8 cellular contexts compared by ENCODE assay signal in the genomic region with DNA sequence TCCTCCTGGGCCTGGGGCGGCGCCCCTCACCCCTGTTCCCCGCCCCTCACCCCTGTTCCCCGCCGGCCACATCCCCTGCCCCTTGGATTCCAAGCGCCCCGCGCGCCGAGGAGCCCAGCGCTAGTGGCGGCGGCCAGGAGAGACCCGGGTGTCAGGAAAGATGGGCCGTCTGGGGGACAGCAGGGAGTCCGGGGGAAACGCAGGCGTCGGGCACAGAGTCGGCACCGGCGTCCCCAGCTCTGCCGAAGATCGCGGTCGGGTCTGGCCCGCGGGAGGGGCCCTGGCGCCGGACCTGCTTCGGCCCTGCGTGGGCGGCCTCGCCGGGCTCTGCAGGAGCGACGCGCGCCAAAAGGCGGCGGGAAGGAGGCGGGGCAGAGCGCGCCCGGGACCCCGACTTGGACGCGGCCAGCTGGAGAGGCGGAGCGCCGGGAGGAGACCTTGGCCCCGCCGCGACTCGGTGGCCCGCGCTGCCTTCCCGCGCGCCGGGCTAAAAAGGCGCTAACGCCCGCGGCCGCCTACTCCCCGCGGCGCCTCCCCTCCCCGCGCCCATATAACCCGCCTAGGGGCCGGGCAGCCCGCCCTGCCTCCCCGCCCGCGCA. TPM values are rescaled to one million over a fixed set of nuclear protein-coding genes. Genes with fewer than 3 reads are reported as not detected.
A peak's percentile ranks its signal among the peaks of the same experiment; 100 is the strongest.
DNase-seq lines count a peak whose midpoint lies in the region; ATAC-seq and TF ChIP-seq lines count a peak whose summit lies in the region.

A gene (plus strand): TSS at position 578 of the 599 bp plus-strand sequence. CDS start 29,850 bp downstream, outside the sequence.

- H3K79me2 ChIP-seq in ACC112 (ENCODE audit: control insufficient read depth, insufficient read depth, low read length, unreplicated experiment) (peaks cover 5% of the 10 kb centered on the region), OCI-LY7 (ENCODE audit: insufficient read depth, low read depth, low read length) (no peaks in the 10 kb centered on the region)

- H3K4me3 ChIP-seq in ACC112 (ENCODE audit: low read depth, low read length) (peak within 1 kb of the TSS; percentile 66), endodermal cell (ENCODE audit: low read length) (no peak within 1 kb of the TSS), gastrocnemius medialis (peak within 1 kb of the TSS; percentile 16 to 78 (median 30)), OCI-LY7 (ENCODE audit: low read depth, low read length, poor library complexity, severe bottlenecking) (no peak within 1 kb of the TSS)

- no peaks in the 10 kb centered on the region for H4K20me1 ChIP-seq in OCI-LY7 (ENCODE audit: insufficient read depth, low read length)

- WGBS in endodermal cell (ENCODE audit: insufficient coverage in 1 of 2, insufficient read length in 1 of 2), 2 experiments = 0 to 1% methylated on average over 19 to 77 of the region's 77 CpGs

- H3K36me3 Mint-ChIP-seq in endodermal cell (ENCODE audit: low read depth) = peaks cover 5% of the 10 kb centered on the region

- H3K4me1 ChIP-seq in ACC112 (ENCODE audit: control insufficient read depth, insufficient read depth, low read length, unreplicated experiment) (peaks cover 5% of the 10 kb centered on the region), endodermal cell (ENCODE audit: control insufficient read depth, insufficient read depth, low read length) (peaks cover 2% of the 10 kb centered on the region), gastrocnemius medialis (peaks cover 11 to 21% of the 10 kb centered on the region in 2 donors), OCI-LY7 (ENCODE audit: insufficient read depth, low read length, poor library complexity, severe bottlenecking) (peaks cover 23% of the 10 kb centered on the region)

- intact Hi-C loops in gastrocnemius medialis (cut with DNase I; ENCODE audit: low total_unique reads) (no loop called here), OCI-LY7 (cut with micrococcal nuclease; ENCODE audit: unreplicated experiment) (no loop called here)

- H3K9me2 ChIP-seq in OCI-LY7 (ENCODE audit: insufficient read depth, low read length) = no peaks in the 10 kb centered on the region

- H3K27ac Mint-ChIP-seq in endodermal cell = no peak within 1 kb of the TSS

- POLR2A ChIA-PET in OCI-LY7 (lab: Charles Lee) = no interaction called here

- H3K9me3 Mint-ChIP-seq in endodermal cell = no peaks in the 10 kb centered on the region

- peak; percentile 32 for TF ChIP-seq POLR2A in GM18505 (IDR thresholded peaks at IDR 0.05; ENCODE audit: borderline replicate concordance, extremely low read depth, insufficient read depth, insufficient read length)
- no peak for TF ChIP-seq POLR2A in gastrocnemius medialis (IDR thresholded peaks at IDR 0.05)

- H3K9me3 ChIP-seq in endodermal cell (ENCODE audit: control insufficient read depth, low read length) (no peaks in the 10 kb centered on the region), gastrocnemius medialis (no peaks in the 10 kb centered on the region), OCI-LY7 (ENCODE audit: low read length) (no peaks in the 10 kb centered on the region)

- H3K27ac ChIP-seq in ACC112 (ENCODE audit: low read depth, low read length) (no peak within 1 kb of the TSS), endodermal cell (ENCODE audit: low read depth, low read length) (no peak within 1 kb of the TSS), gastrocnemius medialis (no peak within 1 kb of the TSS), OCI-LY7 (ENCODE audit: low read depth, low read length, poor library complexity, severe bottlenecking) (no peak within 1 kb of the TSS)

- H2AFZ ChIP-seq in ACC112 (ENCODE audit: low read length, unreplicated experiment) = no peak within 1 kb of the TSS
- H2AFZ ChIP-seq in OCI-LY7 (ENCODE audit: low read length) = no peak within 1 kb of the TSS

- CTCF ChIA-PET in OCI-LY7 (lab: Charles Lee; ENCODE audit: unreplicated experiment) = no interaction called here

- peak within 1 kb of the TSS; percentile 55 for H3K4me3 Mint-ChIP-seq in endodermal cell

- in situ Hi-C loops in gastrocnemius medialis (cut with MboI; ENCODE audit: low sequenced_read_pairs in 4 of 4) = no loop called here

- peaks cover 50% of the 10 kb centered on the region for H3K27me3 ChIP-seq in ACC112 (ENCODE audit: insufficient read depth, low read length)
- H3K27me3 ChIP-seq in endodermal cell (ENCODE audit: control insufficient read depth, insufficient read depth, low read length, poor library complexity, severe bottlenecking) = peaks cover 70% of the 10 kb centered on the region
- H3K27me3 ChIP-seq in gastrocnemius medialis = peaks cover 45 to 54% (median 53%) of the 10 kb centered on the region in 3 donors

- no peak within 1 kb of the TSS for H3K9ac ChIP-seq in endodermal cell (ENCODE audit: extremely low read depth, low read length, poor library complexity, severe bottlenecking)

- no TSS peak for BruUV-seq in OCI-LY7 (replicated peaks; lab: Mats Ljungman, UMichigan)

- no peaks in the 10 kb centered on the region for H3K36me3 ChIP-seq in ACC112 (ENCODE audit: insufficient read depth, low read length)
- peaks cover 5% of the 10 kb centered on the region for H3K36me3 ChIP-seq in endodermal cell (ENCODE audit: control insufficient read depth, insufficient read depth, low read length)
- peaks cover 0 to 4% of the 10 kb centered on the region in 2 donors for H3K36me3 ChIP-seq in gastrocnemius medialis
- H3K36me3 ChIP-seq in OCI-LY7 (ENCODE audit: insufficient read depth, low read length) = peaks cover 5% of the 10 kb centered on the region; the same call in 1 of the 2 replicates

- no peak for TF ChIP-seq CTCF in endodermal cell (conservative IDR thresholded peaks at IDR 0.05)
- no peak for TF ChIP-seq CTCF in gastrocnemius medialis (IDR thresholded peaks at IDR 0.05 in 4 of 5, conservative IDR thresholded peaks at IDR 0.05 in 1 of 5)
- no peak for TF ChIP-seq CTCF in OCI-LY7 (conservative IDR thresholded peaks at IDR 0.05; ENCODE audit: low read length)

- H3K4me2 ChIP-seq in OCI-LY7 (ENCODE audit: low read length) = no peak within 1 kb of the TSS; the same call in 1 of the 2 replicates

- H3K4me1 Mint-ChIP-seq in endodermal cell = peaks cover 8% of the 10 kb centered on the region

- H3K27me3 Mint-ChIP-seq in endodermal cell (ENCODE audit: insufficient read depth) = peaks cover 66% of the 10 kb centered on the region

- peak; percentile 21 for DNase-seq in NOMO-1 treated with DMSO at 0.1 percent for 48 hours (lab: John Stamatoyannopoulos, UW; ENCODE audit: unreplicated experiment)
- peak; percentile 74 for DNase-seq in endodermal cell
- DNase-seq in gastrocnemius medialis = no peak
- DNase-seq in OCI-LY7 (ENCODE audit: low spot score) = no peak
- no peak for DNase-seq in stimulated activated CD4-positive, alpha-beta T cell treated with anti-CD3 and anti-CD28 coated beads, Interleukin-4, amount 100 ng/mL, for 4 hours
- DNase-seq in cerebellar nuclear complex (lab: John Stamatoyannopoulos, UW) = no peak

- ATAC-seq in GM18505 (IDR thresholded peaks at IDR 0.05; ENCODE audit: unreplicated experiment) (no peak), gastrocnemius medialis (no peak)

RNA-seq across cellular contexts. Expression of the gene that starts here (rescaled TPM):
- total RNA-seq in endodermal cell = 1 to 10 TPM; 3.4 to 3.5 TPM
- polyA plus RNA-seq in endodermal cell (2013, experiment 1 of 2) = 0.61 TPM
- polyA plus RNA-seq in endodermal cell (2013, experiment 2 of 2) = 0.33 TPM
- total RNA-seq in gastrocnemius medialis = under 1 TPM in 1 of 4 donors, not detected in 3; 0.07 TPM
- 0.05 TPM in 1 of 2 replicates, not detected in the other for total RNA-seq in OCI-LY7 (2014; rRNA removed; shearing (Covaris generic))
- total RNA-seq in OCI-LY7 (2022) = 0.37 and 0.48 TPM in 2 replicates

Comparison
In these comparisons a context has a peak if more than half of its experiments do, and no peak if none do; other contexts are left out.
1. H3K4me3 ChIP-seq: peak in ACC112 (single experiment) and gastrocnemius medialis (4 of 4); none in endodermal cell (single experiment) and OCI-LY7 (single experiment).
2. DNase-seq: peak in NOMO-1 treated with DMSO at 0.1 percent for 48 hours (single experiment) and endodermal cell (single experiment); none in gastrocnemius medialis (0 of 2), OCI-LY7 (single experiment), stimulated activated CD4-positive, alpha-beta T cell treated with anti-CD3 and anti-CD28 coated beads, Interleukin-4, amount 100 ng/mL, for 4 hours (0 of 2) and cerebellar nuclear complex (0 of 2).